Comparison of ENCODE assay signal across 9 cellular contexts in genomic region chr16:72848759-72849664, GRCh38.
DNase-seq lines count a peak whose midpoint lies in the region; ATAC-seq, FAIRE-seq and TF ChIP-seq lines count a peak whose summit lies in the region.
"Had no signal": no experiment of that assay in that cellular context is flagged by ENCODE, and none has a peak within 500 bp of the region (broad histone marks: within the 10 kb centered on the region; RNA-seq: fewer than 3 reads in every experiment).

No MANE protein-coding gene starts in this region.

- H3K27ac Mint-ChIP-seq in GM23338, result no peak overlapping the region
- H3K27ac Mint-ChIP-seq: memory B cell had no signal

- no peaks in the 10 kb centered on the region for H3K9me1 ChIP-seq in endothelial cell of umbilical vein (replicated peaks; ENCODE audit: control insufficient read depth, extremely low read depth, insufficient read depth, low read length)

- H3K4me2 ChIP-seq in GM23338 (no peak overlapping the region), endothelial cell of umbilical vein (ENCODE audit: insufficient read depth, low read length) (peak overlapping the region; percentile 23)

- CTCF ChIA-PET in endothelial cell of umbilical vein (lab: Charles Lee), result interaction anchor here (0.7 to 2.4 kb wide), 10 partner anchors 8 to 219 kb away, joined by 3 to 22 read pairs (median 5); no protein-coding TSS in a partner anchor

- H3F3A ChIP-seq in GM23338 (replicated peaks; ENCODE audit: low read depth), result peaks cover 1% of the 10 kb centered on the region; the same call in 1 of the 2 replicates

- H3K36me3 Mint-ChIP-seq in GM23338 (ENCODE audit: low read depth), result no peaks in the 10 kb centered on the region

- TF ChIP-seq CTCF in GM23338 (conservative IDR thresholded peaks at IDR 0.05; ENCODE audit: low read depth in 2 of 2), result no peak
- TF ChIP-seq CTCF in endothelial cell of umbilical vein (IDR thresholded peaks at IDR 0.05; ENCODE audit: extremely low read depth in 1 of 2, insufficient read depth in 1 of 2, low read depth in 1 of 2, low read length in 2 of 2), result no peak

- H3K36me3 ChIP-seq in GM23338 (ENCODE audit: insufficient read depth), result no peaks in the 10 kb centered on the region
- H3K36me3 ChIP-seq in endothelial cell of umbilical vein (ENCODE audit: control insufficient read depth in 2 of 2, extremely low read depth in 1 of 2, insufficient read depth in 2 of 2, low read length in 2 of 2), result no peaks in the 10 kb centered on the region
- peaks cover 0 to 7% of the 10 kb centered on the region in 2 donors for H3K36me3 ChIP-seq in muscle layer of duodenum (ENCODE audit: control insufficient read depth in 1 of 2, insufficient read depth in 2 of 2, low read length in 2 of 2)

- dilution Hi-C loops in endothelial cell of umbilical vein (cut with MboI; ENCODE audit: extremely low pct_ligation_motif_present, low sequenced_read_pairs), result no loop called here

- peak; percentile 12; the same call in 2 of the 3 replicates for ATAC-seq in GM23338
- ATAC-seq in HG03097 (IDR thresholded peaks at IDR 0.05; ENCODE audit: low FRiP score, unreplicated experiment), result no peak
- no peak for ATAC-seq in GM21360 (IDR thresholded peaks at IDR 0.05; ENCODE audit: unreplicated experiment)
- ATAC-seq in HG02970 (IDR thresholded peaks at IDR 0.05; ENCODE audit: low FRiP score, unreplicated experiment), result no peak

- H3K9me3 ChIP-seq in endothelial cell of umbilical vein (replicated peaks; ENCODE audit: control insufficient read depth, insufficient read depth, low read length) (no peaks in the 10 kb centered on the region), muscle layer of duodenum (ENCODE audit: control insufficient read depth in 1 of 2, low read length in 2 of 2) (no peaks in the 10 kb centered on the region)

- BruUV-seq in endothelial cell of umbilical vein (replicated peaks; lab: Mats Ljungman, UMichigan), result TSS peak; percentile 82

- H3K9me2 ChIP-seq in GM23338 (ENCODE audit: insufficient read depth), result no peaks in the 10 kb centered on the region

- DNase-seq in GM23338 (ENCODE audit: low spot score) (no peak), NCI-H526 treated with DMSO at 0.1 percent for 48 hours (lab: John Stamatoyannopoulos, UW) (peak; percentile 13), endothelial cell of umbilical vein (ENCODE audit: low read depth, low spot score) (peak; percentile 93)
- DNase-seq in activated effector memory CD4-positive, alpha-beta T cell treated with Interleukin-2 at 50 U/mL for 16 hours, result no peak

- H3K4me1 Mint-ChIP-seq in GM23338, result peaks cover 33% of the 10 kb centered on the region

- FAIRE-seq in endothelial cell of umbilical vein (lab: Jason Lieb, UNC), result peak; percentile 96

- H4K20me1 ChIP-seq in GM23338 (replicated peaks; ENCODE audit: insufficient read depth), result no peaks in the 10 kb centered on the region
- H4K20me1 ChIP-seq in endothelial cell of umbilical vein (replicated peaks; ENCODE audit: control insufficient read depth, extremely low read depth, insufficient read depth, low read length), result no peaks in the 10 kb centered on the region

- TF ChIP-seq POLR2A in endothelial cell of umbilical vein (IDR thresholded peaks at IDR 0.05; ENCODE audit: low read depth, low read length), result no peak

- POLR2A ChIA-PET in endothelial cell of umbilical vein (lab: Charles Lee), result interaction anchor here (0.8 kb wide), 1 partner anchor 141 kb away, joined by 3 read pairs; no protein-coding TSS in a partner anchor

- H3K27ac ChIP-seq in GM23338 (ENCODE audit: low read depth), result no peak overlapping the region
- peak overlapping the region; percentile 90 for H3K27ac ChIP-seq in endothelial cell of umbilical vein (ENCODE audit: insufficient read depth, low read depth, low read length)
- peak overlapping the region; percentile 47 for H3K27ac ChIP-seq in muscle layer of duodenum (ENCODE audit: low read length)

- H3K27me3 Mint-ChIP-seq in GM23338 (ENCODE audit: insufficient read depth, low read depth, poor library complexity), result peaks cover 8% of the 10 kb centered on the region

- no peaks in the 10 kb centered on the region for H3K9me3 Mint-ChIP-seq in GM23338
- H3K9me3 Mint-ChIP-seq: memory B cell had no signal

- H3K4me1 ChIP-seq in GM23338 (ENCODE audit: insufficient read depth), result peaks cover 27% of the 10 kb centered on the region
- H3K4me1 ChIP-seq in endothelial cell of umbilical vein (ENCODE audit: control insufficient read depth, extremely low read depth, insufficient read depth, low read length), result peaks cover 22% of the 10 kb centered on the region
- peaks cover 3 to 18% of the 10 kb centered on the region in 2 donors for H3K4me1 ChIP-seq in muscle layer of duodenum (ENCODE audit: control insufficient read depth in 1 of 2, insufficient read depth in 2 of 2, low read length in 2 of 2)

- intact Hi-C loops in endothelial cell of umbilical vein (cut with micrococcal nuclease), result loop anchor here (1.0 to 10.0 kb wide), 5 partner anchors 28 to 348 kb away; no protein-coding TSS in a partner anchor

- H3K9ac ChIP-seq in endothelial cell of umbilical vein (replicated peaks; ENCODE audit: extremely low read depth, insufficient read depth, low read length), result peak overlapping the region; percentile 61

- H3K27me3 ChIP-seq in GM23338 (ENCODE audit: insufficient read depth) (no peaks in the 10 kb centered on the region), endothelial cell of umbilical vein (ENCODE audit: control insufficient read depth in 2 of 2, insufficient read depth in 2 of 2, low read length in 2 of 2) (no peaks in the 10 kb centered on the region), muscle layer of duodenum (ENCODE audit: low read depth, low read length) (no peaks in the 10 kb centered on the region)

- H3K4me3 ChIP-seq in GM23338 (no peak overlapping the region), endothelial cell of umbilical vein (replicated peaks in 1 of 3; ENCODE audit: insufficient read depth in 1 of 3, low read depth in 1 of 3, low read length in 3 of 3) (no peak overlapping the region), muscle layer of duodenum (ENCODE audit: low read depth in 1 of 2, low read length in 2 of 2) (no peak overlapping the region)

- 0 out of 2 replicates have a peak overlapping the region, but pooled peaks have one; percentile 38 for H2AFZ ChIP-seq in GM23338
- peak overlapping the region; percentile 9 for H2AFZ ChIP-seq in endothelial cell of umbilical vein (ENCODE audit: low read depth, low read length)

- H3K79me2 ChIP-seq in GM23338 (replicated peaks; ENCODE audit: insufficient read depth), result no peaks in the 10 kb centered on the region
- H3K79me2 ChIP-seq in endothelial cell of umbilical vein (ENCODE audit: control insufficient read depth, insufficient read depth, low read length), result no peaks in the 10 kb centered on the region

- no peak overlapping the region for H3K4me3 Mint-ChIP-seq in GM23338
- H3K4me3 Mint-ChIP-seq: memory B cell had no signal

TF ChIP-seq in GM23338, 12 proteins besides CTCF, POLR2A, EP300 and RAD21 (continues in another document):
- TF ChIP-seq ZNF114 (CRISPR knock-in tag; IDR thresholded peaks at IDR 0.05) (no peak), CREB1 (CRISPR knock-in tag; IDR thresholded peaks at IDR 0.05; ENCODE audit: low read depth) (no peak)

TF ChIP-seq in endothelial cell of umbilical vein, 7 proteins besides CTCF, POLR2A, EP300 and RAD21:
- no peak for TF ChIP-seq EZH2 (IDR thresholded peaks at IDR 0.05; ENCODE audit: borderline replicate concordance, low read depth, low read length, severe bottlenecking)
- TF ChIP-seq POLR2AphosphoS5 (IDR thresholded peaks at IDR 0.05; ENCODE audit: insufficient read depth, low read depth, low read length), result peak; percentile 54

Comparison
In these comparisons a context has a peak if more than half of its experiments do, and no peak if none do; other contexts are left out.
1. DNase-seq: peak in NCI-H526 treated with DMSO at 0.1 percent for 48 hours (single experiment) and endothelial cell of umbilical vein (single experiment); none in GM23338 (single experiment) and activated effector memory CD4-positive, alpha-beta T cell treated with Interleukin-2 at 50 U/mL for 16 hours (single experiment).